15 cellular contexts compared by ENCODE assay signal in genomic region chr3:193857996-193858395, GRCh38.
DNase-seq lines count a peak whose midpoint lies in the region; ATAC-seq and TF ChIP-seq lines count a peak whose summit lies in the region.
"Had no signal": no experiment of that assay in that cellular context is flagged by ENCODE, and none has a peak within 500 bp of the region (broad histone marks: within the 10 kb centered on the region; RNA-seq: fewer than 3 reads in every experiment).

No MANE protein-coding gene starts in this region.

- H3K27ac ChIP-seq in fibroblast of lung (ENCODE audit: insufficient read depth, low read length) (no peak overlapping the region), gastrocnemius medialis (peak overlapping the region in 1 of 4 donors; percentile 38)
- H3K27ac ChIP-seq: vagina had no signal

- H3K36me3 ChIP-seq in fibroblast of lung (ENCODE audit: control insufficient read depth, insufficient read depth, low read length) (no peaks in the 10 kb centered on the region), gastrocnemius medialis (no peaks in the 10 kb centered on the region)
- H3K36me3 ChIP-seq: HAP-1, vagina had no signal

- H4K20me1 ChIP-seq in fibroblast of lung (ENCODE audit: control insufficient read depth, extremely low read depth, insufficient read depth, low read length) = no peaks in the 10 kb centered on the region

- intact Hi-C loops in gastrocnemius medialis (cut with DNase I; ENCODE audit: low total_unique reads) = no loop called here

- H3K4me2 ChIP-seq in fibroblast of lung (ENCODE audit: extremely low read depth, insufficient read depth, low read length) = peak overlapping the region; percentile 48

- peak; percentile 98 for DNase-seq in H4 (ENCODE audit: low spot score)
- peak; percentile 59 for DNase-seq in RPMI8226
- peak; percentile 99 to 100 for DNase-seq in fibroblast of lung (ENCODE audit: low read depth in 2 of 2)
- peak; percentile 57 to 62 for DNase-seq in gastrocnemius medialis
- no peak for DNase-seq in stimulated activated CD4-positive, alpha-beta T cell treated with anti-CD3 and anti-CD28 coated beads, Interleukin-4, amount 100 ng/mL, for 4 hours
- DNase-seq in stimulated activated CD4-positive, alpha-beta T cell treated with anti-CD3 and anti-CD28 coated beads, Interleukin-4, amount 100 ng/mL, for 1 hour = no peak
- no peak for DNase-seq in stimulated activated CD4-positive, alpha-beta T cell treated with anti-CD3 and anti-CD28 coated beads, Interleukin-12 subunit alpha, Interleukin-12 subunit beta, amount 100 ng/mL, for 4 hours
- DNase-seq: activated CD4-positive, CD25-positive, alpha-beta regulatory T cell; activated gamma-delta T cell; effector CD4-positive, alpha-beta T cell; NCI-H1417 treated with DMSO at 0.1 percent for 48 hours; occipital lobe had no signal

- peak; percentile 80 to 83 for ATAC-seq in gastrocnemius medialis
- ATAC-seq: Panc1 had no signal

- H3K27me3 ChIP-seq in fibroblast of lung (ENCODE audit: control insufficient read depth, insufficient read depth, low read length) = no peaks in the 10 kb centered on the region
- no peaks in the 10 kb centered on the region for H3K27me3 ChIP-seq in gastrocnemius medialis
- H3K27me3 ChIP-seq: vagina had no signal

- in situ Hi-C loops in gastrocnemius medialis (cut with MboI; ENCODE audit: low sequenced_read_pairs in 4 of 4) = no loop called here

- H3K79me2 ChIP-seq in fibroblast of lung (ENCODE audit: control insufficient read depth, insufficient read depth, low read length) = no peaks in the 10 kb centered on the region

- H3K4me3 ChIP-seq in fibroblast of lung (replicated peaks in 1 of 4; ENCODE audit: control extremely low read depth in 1 of 4, insufficient read depth in 1 of 4, low read depth in 3 of 4, low read length in 4 of 4) (no peak overlapping the region), gastrocnemius medialis (no peak overlapping the region)
- H3K4me3 ChIP-seq: HAP-1, vagina had no signal

- TF ChIP-seq POLR2A in gastrocnemius medialis (IDR thresholded peaks at IDR 0.05) = no peak

- peak overlapping the region; percentile 10 for H2AFZ ChIP-seq in fibroblast of lung (ENCODE audit: low read length)

- no peak overlapping the region for H3K9ac ChIP-seq in fibroblast of lung (ENCODE audit: insufficient read depth, low read length)

- H3K4me1 ChIP-seq in fibroblast of lung (ENCODE audit: control insufficient read depth, extremely low read depth, insufficient read depth, low read length) = no peaks in the 10 kb centered on the region
- peaks cover 0 to 20% of the 10 kb centered on the region in 2 donors for H3K4me1 ChIP-seq in gastrocnemius medialis
- H3K4me1 ChIP-seq: HAP-1 had no signal

- H3K9me3 ChIP-seq in fibroblast of lung (ENCODE audit: control insufficient read depth, insufficient read depth, low read depth, low read length) (no peaks in the 10 kb centered on the region), gastrocnemius medialis (no peaks in the 10 kb centered on the region)
- H3K9me3 ChIP-seq: HAP-1, vagina had no signal

- no peak for TF ChIP-seq CTCF in fibroblast of lung (conservative IDR thresholded peaks at IDR 0.05 in 1 of 2, IDR thresholded peaks at IDR 0.05 in 1 of 2; ENCODE audit: low read depth in 1 of 2, low read length in 2 of 2)
- no peak for TF ChIP-seq CTCF in gastrocnemius medialis (IDR thresholded peaks at IDR 0.05 in 4 of 5, conservative IDR thresholded peaks at IDR 0.05 in 1 of 5)

Comparison
In these comparisons a context has a peak if more than half of its experiments do, and no peak if none do; other contexts are left out.
1. DNase-seq: peak in H4 (single experiment), RPMI8226 (single experiment), fibroblast of lung (2 of 2) and gastrocnemius medialis (2 of 2); none in stimulated activated CD4-positive, alpha-beta T cell treated with anti-CD3 and anti-CD28 coated beads, Interleukin-4, amount 100 ng/mL, for 4 hours (0 of 2), stimulated activated CD4-positive, alpha-beta T cell treated with anti-CD3 and anti-CD28 coated beads, Interleukin-4, amount 100 ng/mL, for 1 hour (single experiment) and stimulated activated CD4-positive, alpha-beta T cell treated with anti-CD3 and anti-CD28 coated beads, Interleukin-12 subunit alpha, Interleukin-12 subunit beta, amount 100 ng/mL, for 4 hours (single experiment).